In genomic region chr5:143403607-143404415, GRCh38 we compare ENCODE assay signal across 8 cellular contexts. TPM values are rescaled to one million over a fixed set of nuclear protein-coding genes. Genes with fewer than 3 reads are reported as not detected.
DNase-seq lines count a peak whose midpoint lies in the region; ATAC-seq and TF ChIP-seq lines count a peak whose summit lies in the region.

Gene NR3C1 (minus strand): TSS chr5:143403686. CDS start chr5:143400839, 2,847 bp downstream.

- H3K4me1 ChIP-seq in SJCRH30 (peaks cover 7% of the 10 kb centered on the region), neutrophil (ENCODE audit: control insufficient read depth in 1 of 2, insufficient read depth in 1 of 2, low read depth in 1 of 2, low read length in 1 of 2) (peaks cover 40 to 41% of the 10 kb centered on the region in 2 experiments)

- peak; percentile 64 for ATAC-seq in GM21423 (IDR thresholded peaks at IDR 0.05; ENCODE audit: unreplicated experiment)

- peak; percentile 82 for TF ChIP-seq CTCF in neutrophil (IDR thresholded peaks at IDR 0.05)

- DNase-seq in DMS79 treated with DMSO at 0.1 percent for 48 hours (lab: John Stamatoyannopoulos, UW) (peak; percentile 7), HuH-7 (ENCODE audit: low spot score) (peak; percentile 69), SJCRH30 (peak; percentile 79 to 87), foreskin melanocyte (peak; percentile 78), substantia nigra (lab: John Stamatoyannopoulos, UW) (peak; percentile 24 to 95 (median 86))
- peak; percentile 82 for DNase-seq in activated gamma-delta T cell treated with anti-CD3 and anti-CD28 coated beads, Interleukin-2, amount 50 U/mL, for 16 hours (ENCODE audit: low read depth)

- peak within 1 kb of the TSS; percentile 77 for H3K4me3 ChIP-seq in SJCRH30
- peak within 1 kb of the TSS; percentile 91 to 99 for H3K4me3 ChIP-seq in neutrophil (ENCODE audit: low read depth in 1 of 2, low read length in 1 of 2)

- H3K36me3 ChIP-seq in SJCRH30: peaks cover 10% of the 10 kb centered on the region
- H3K36me3 ChIP-seq in neutrophil: peaks cover 19% of the 10 kb centered on the region

- H3K27ac ChIP-seq in SJCRH30 (peak within 1 kb of the TSS; percentile 97), neutrophil (peak within 1 kb of the TSS; percentile 98), substantia nigra (ENCODE audit: low read depth, low read length, poor library complexity, severe bottlenecking) (peak within 1 kb of the TSS; percentile 97)

- H3K27me3 ChIP-seq in SJCRH30 (no peaks in the 10 kb centered on the region), neutrophil (peaks cover 8% of the 10 kb centered on the region)

- H3K9me3 ChIP-seq in SJCRH30 (replicated peaks) (no peaks in the 10 kb centered on the region), neutrophil (no peaks in the 10 kb centered on the region)

RNA-seq across cellular contexts. Expression of gene NR3C1, which starts in this region (rescaled TPM):
- total RNA-seq in SJCRH30 (2014; rRNA removed; shearing (Covaris generic)): 27.9 and 31.9 TPM in 2 replicates

Comparison
In these comparisons a context has a peak if more than half of its experiments do, and no peak if none do; other contexts are left out.
1. Peak in every context shown above with its lines: DNase-seq, ATAC-seq, H3K4me3 ChIP-seq and H3K27ac ChIP-seq.
2. DNase-seq: peak in every context shown above with its lines; median percentile 86 in substantia nigra; 83 in SJCRH30; 82 in activated gamma-delta T cell treated with anti-CD3 and anti-CD28 coated beads, Interleukin-2, amount 50 U/mL, for 16 hours; 78 in foreskin melanocyte; 69 in HuH-7; 7 in DMS79 treated with DMSO at 0.1 percent for 48 hours.